Comparison of ENCODE assay signal across 26 cellular contexts in the genomic region with DNA sequence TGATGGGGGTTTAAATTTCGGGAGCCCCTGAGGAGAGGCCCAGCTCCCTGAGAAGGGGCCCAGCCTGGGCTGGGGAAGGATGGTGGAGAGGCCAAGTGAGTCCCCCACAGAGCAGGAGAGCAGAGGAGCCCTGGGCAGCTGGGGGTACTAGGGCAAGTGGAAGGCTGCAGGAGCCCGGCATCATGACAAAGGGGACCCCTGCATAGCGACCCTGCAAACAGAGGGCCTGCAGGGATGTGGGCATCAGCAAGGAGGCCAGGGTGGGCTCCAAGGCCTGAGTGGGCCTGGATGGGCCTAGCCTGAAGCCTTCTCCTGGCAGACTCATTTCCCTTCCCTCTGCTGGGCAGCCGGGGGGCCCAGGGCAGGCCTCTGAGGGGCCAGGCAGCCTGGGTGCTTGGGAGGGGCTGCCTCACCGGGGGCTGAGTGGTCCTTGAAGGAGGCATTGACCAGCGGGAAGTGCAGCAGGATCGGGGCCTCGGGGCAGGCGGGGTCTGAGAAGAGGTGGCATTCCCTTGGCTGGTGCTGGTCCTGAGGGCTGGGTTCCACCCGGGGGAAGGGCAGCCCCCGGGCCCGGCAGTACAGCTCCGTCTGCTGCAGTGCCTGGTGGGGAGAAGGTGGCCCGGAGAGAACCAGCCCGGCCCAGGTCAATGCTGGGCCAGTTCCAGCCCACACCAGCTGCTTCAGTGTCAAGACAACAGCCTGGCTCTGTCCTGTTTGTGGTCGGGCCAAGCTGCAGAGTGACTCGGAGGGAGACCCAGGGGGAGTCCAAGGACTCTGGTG. TPM values are rescaled to one million over a fixed set of nuclear protein-coding genes. Genes with fewer than 3 reads are reported as not detected.
"Had no signal": no experiment of that assay in that cellular context is flagged by ENCODE, and none has a peak within 500 bp of the region (broad histone marks: within the 10 kb centered on the region; RNA-seq: fewer than 3 reads in every experiment).

No MANE protein-coding gene starts in this region.

- H3K27me3 ChIP-seq: ascending aorta, transverse colon had no signal

- H3K27ac Mint-ChIP-seq: activated naive CD4-positive, alpha-beta T cell treated with anti-CD3 and anti-CD28 coated beads, Interleukin-2, amount 10 ng/mL, durations not matched to agents 7 days and 5 days; memory B cell; stimulated activated naive B cell treated with anti-CD40 and anti-IgM and Interleukin-4, amounts not matched to agents 10 μg/mL and 1 μg/mL and 100 μg/mL, for 72 hours had no signal

- H3K27ac ChIP-seq: ascending aorta, esophagus squamous epithelium, heart right ventricle, sigmoid colon, spleen, transverse colon, VCaP had no signal

- H3K4me3 ChIP-seq: ascending aorta, esophagus squamous epithelium, heart right ventricle, mucosa of descending colon, sigmoid colon, spleen, transverse colon had no signal

- ATAC-seq: left ventricle myocardium superior; mucosa of descending colon; naive thymus-derived CD8-positive, alpha-beta T cell; stimulated activated naive B cell treated with anti-CD40 and anti-IgM and Interleukin-4, amounts not matched to agents 10 μg/mL and 1 μg/mL and 100 μg/mL, for 72 hours had no signal

- H3K4me3 Mint-ChIP-seq: activated naive CD4-positive, alpha-beta T cell treated with anti-CD3 and anti-CD28 coated beads, Interleukin-2, amount 10 ng/mL, durations not matched to agents 7 days and 5 days; memory B cell; naive thymus-derived CD8-positive, alpha-beta T cell; stimulated activated naive B cell treated with anti-CD40 and anti-IgM and Interleukin-4, amounts not matched to agents 10 μg/mL and 1 μg/mL and 100 μg/mL, for 72 hours had no signal

- H3K36me3 ChIP-seq: ascending aorta, esophagus squamous epithelium, heart right ventricle, sigmoid colon, spleen, transverse colon had no signal

- DNase-seq: activated CD4-positive, alpha-beta T cell treated with anti-CD3 and anti-CD28 coated beads, Interleukin-2, amount 50 U/mL, for 48 hours; activated effector memory CD4-positive, alpha-beta T cell treated with Interleukin-2 at 50 U/mL for 16 hours; activated naive CD4-positive, alpha-beta T cell treated with anti-CD3 and anti-CD28 coated beads, Interleukin-2, amount 10 ng/mL, durations not matched to agents 7 days and 5 days; activated T-cell treated with anti-CD3 and anti-CD28 coated beads, Interleukin-2, amount 50 U/mL, for 1 hour; dermis blood vessel endothelial cell; effector memory CD4-positive, alpha-beta T cell; esophagus squamous epithelium; heart right ventricle; kidney glomerular epithelial cell; left ventricle myocardium superior; sigmoid colon; spleen; stimulated activated CD4-positive, alpha-beta T cell treated with anti-CD3 and anti-CD28 coated beads, Interleukin-4, amount 100 ng/mL, for 4 hours; stimulated activated naive B cell treated with anti-CD40 and anti-IgM and Interleukin-4, amounts not matched to agents 10 μg/mL and 1 μg/mL and 100 μg/mL, for 72 hours; SW 1271; T-helper 2 cell; transverse colon had no signal

- H3K36me3 Mint-ChIP-seq: activated naive CD4-positive, alpha-beta T cell treated with anti-CD3 and anti-CD28 coated beads, Interleukin-2, amount 10 ng/mL, durations not matched to agents 7 days and 5 days had no signal

- H3K9me3 ChIP-seq: ascending aorta, esophagus squamous epithelium, mucosa of descending colon, sigmoid colon, transverse colon had no signal

- H3K4me1 ChIP-seq: ascending aorta, sigmoid colon, spleen, transverse colon had no signal

RNA-seq across cellular contexts. Expression of a gene that starts 24.7 kb away (rescaled TPM):
- total RNA-seq: ascending aorta; chondrocyte; heart right ventricle; left ventricle myocardium superior; naive thymus-derived CD8-positive, alpha-beta T cell; renal cortical epithelial cell; spleen had no signal
- polyA plus RNA-seq: heart right ventricle; naive thymus-derived CD8-positive, alpha-beta T cell; spleen had no signal

RNA-seq across cellular contexts. Expression of a gene that starts 48.8 kb away (rescaled TPM):
- total RNA-seq: ascending aorta; chondrocyte; dermis blood vessel endothelial cell; left ventricle myocardium superior; naive thymus-derived CD8-positive, alpha-beta T cell; renal cortical epithelial cell; sigmoid colon; spleen; subcutaneous adipose tissue had no signal
- polyA plus RNA-seq: adipose tissue; naive thymus-derived CD8-positive, alpha-beta T cell; spleen had no signal
